Comparison of ENCODE assay signal across 14 cellular contexts in genomic region chr5:395921-396714, GRCh38. TPM values are rescaled to one million over a fixed set of nuclear protein-coding genes. Genes with fewer than 3 reads are reported as not detected.
DNase-seq lines count a peak whose midpoint lies in the region; ATAC-seq and TF ChIP-seq lines count a peak whose summit lies in the region.
"Had no signal": no experiment of that assay in that cellular context is flagged by ENCODE, and none has a peak within 500 bp of the region (broad histone marks: within the 10 kb centered on the region; RNA-seq: fewer than 3 reads in every experiment).

No MANE protein-coding gene starts in this region.

- no peaks in the 10 kb centered on the region for H3K9me3 ChIP-seq in prostate gland
- H3K9me3 ChIP-seq: Caco-2 had no signal

- no peaks in the 10 kb centered on the region for H3K27me3 ChIP-seq in prostate gland (replicated peaks; ENCODE audit: insufficient read depth)

- H3K4me1 ChIP-seq in prostate gland (replicated peaks): no peaks in the 10 kb centered on the region
- H3K4me1 ChIP-seq: Caco-2 had no signal

- no peak for ATAC-seq in effector memory CD8-positive, alpha-beta T cell (replicated peaks)
- no peak for ATAC-seq in HG03159 (IDR thresholded peaks at IDR 0.05; ENCODE audit: unreplicated experiment)
- ATAC-seq: GM23338 had no signal

- peak overlapping the region; percentile 88 for H3K27ac Mint-ChIP-seq in dendritic cell treated with granulocyte-macrophage colony-stimulating factor and Interleukin-4, amounts not matched to agents 40 ng/mL and 50 ng/mL, for 4 days
- no peak overlapping the region for H3K27ac Mint-ChIP-seq in effector memory CD8-positive, alpha-beta T cell
- H3K27ac Mint-ChIP-seq in progenitor cell of endocrine pancreas: no peak overlapping the region
- H3K27ac Mint-ChIP-seq: GM23338 had no signal

- no peaks in the 10 kb centered on the region for H3K36me3 ChIP-seq in prostate gland

- no peaks in the 10 kb centered on the region for H3K27me3 Mint-ChIP-seq in dendritic cell treated with granulocyte-macrophage colony-stimulating factor and Interleukin-4, amounts not matched to agents 40 ng/mL and 50 ng/mL, for 4 days
- peaks cover 9 to 18% of the 10 kb centered on the region in 2 donors for H3K27me3 Mint-ChIP-seq in effector memory CD8-positive, alpha-beta T cell
- H3K27me3 Mint-ChIP-seq in progenitor cell of endocrine pancreas: peaks cover 16% of the 10 kb centered on the region

- H3K4me1 Mint-ChIP-seq in dendritic cell treated with granulocyte-macrophage colony-stimulating factor and Interleukin-4, amounts not matched to agents 40 ng/mL and 50 ng/mL, for 4 days (ENCODE audit: low read depth): peaks cover 78% of the 10 kb centered on the region
- peaks cover 10 to 13% of the 10 kb centered on the region in 2 donors for H3K4me1 Mint-ChIP-seq in effector memory CD8-positive, alpha-beta T cell (ENCODE audit: low read depth in 2 of 2)
- no peaks in the 10 kb centered on the region for H3K4me1 Mint-ChIP-seq in progenitor cell of endocrine pancreas (ENCODE audit: low read depth)

- peaks cover 55% of the 10 kb centered on the region for H3K36me3 Mint-ChIP-seq in dendritic cell treated with granulocyte-macrophage colony-stimulating factor and Interleukin-4, amounts not matched to agents 40 ng/mL and 50 ng/mL, for 4 days (ENCODE audit: low read depth)
- no peaks in the 10 kb centered on the region for H3K36me3 Mint-ChIP-seq in effector memory CD8-positive, alpha-beta T cell (ENCODE audit: insufficient read depth)
- no peaks in the 10 kb centered on the region for H3K36me3 Mint-ChIP-seq in progenitor cell of endocrine pancreas (ENCODE audit: insufficient read depth)

- H3K9me3 Mint-ChIP-seq in dendritic cell treated with granulocyte-macrophage colony-stimulating factor and Interleukin-4, amounts not matched to agents 40 ng/mL and 50 ng/mL, for 4 days: no peaks in the 10 kb centered on the region
- H3K9me3 Mint-ChIP-seq in effector memory CD8-positive, alpha-beta T cell: no peaks in the 10 kb centered on the region
- H3K9me3 Mint-ChIP-seq in progenitor cell of endocrine pancreas (ENCODE audit: low read depth): no peaks in the 10 kb centered on the region
- H3K9me3 Mint-ChIP-seq: GM23338 had no signal

- no peak for TF ChIP-seq POLR2A in NB4 (IDR thresholded peaks at IDR 0.05; ENCODE audit: extremely low read depth, insufficient read length)
- TF ChIP-seq POLR2A in prostate gland (IDR thresholded peaks at IDR 0.05): no peak

- no peak overlapping the region for H3K27ac ChIP-seq in prostate gland
- H3K27ac ChIP-seq: epithelial cell of prostate had no signal

- intact Hi-C loops in dendritic cell treated with granulocyte-macrophage colony-stimulating factor and Interleukin-4, amounts not matched to agents 40 ng/mL and 50 ng/mL, for 4 days (cut with micrococcal nuclease): no loop called here
- intact Hi-C loops in prostate gland (cut with DNase I): no loop called here

- DNase-seq in DMS53 (lab: John Stamatoyannopoulos, UW) (peak; percentile 45), DMS53 treated with DMSO at 0.1 percent for 48 hours (lab: John Stamatoyannopoulos, UW; ENCODE audit: unreplicated experiment) (no peak), NB4 (ENCODE audit: low read depth) (peak; percentile 20), prostate gland (ENCODE audit: low spot score) (peak; percentile 2), progenitor cell of endocrine pancreas (ENCODE audit: low spot score, unreplicated experiment) (no peak)
- no peak for DNase-seq in effector memory CD8-positive, alpha-beta T cell
- DNase-seq: activated CD4-positive, alpha-beta T cell treated with anti-CD3 and anti-CD28 coated beads, Interleukin-2, amount 50 U/mL, for 48 hours; Caco-2; NCI-H774; retina had no signal

- no peak overlapping the region for H3K4me3 ChIP-seq in NB4 (ENCODE audit: low read depth, low read length)
- H3K4me3 ChIP-seq in prostate gland: no peak overlapping the region
- H3K4me3 ChIP-seq: GM23338 had no signal

- H3K4me3 Mint-ChIP-seq in dendritic cell treated with granulocyte-macrophage colony-stimulating factor and Interleukin-4, amounts not matched to agents 40 ng/mL and 50 ng/mL, for 4 days: no peak overlapping the region
- H3K4me3 Mint-ChIP-seq in effector memory CD8-positive, alpha-beta T cell: no peak overlapping the region
- no peak overlapping the region for H3K4me3 Mint-ChIP-seq in progenitor cell of endocrine pancreas (ENCODE audit: low read depth)
- H3K4me3 Mint-ChIP-seq: GM23338 had no signal

- TF ChIP-seq CTCF in NB4 (IDR thresholded peaks at IDR 0.05; ENCODE audit: low read depth, low read length): no peak
- no peak for TF ChIP-seq CTCF in prostate gland (IDR thresholded peaks at IDR 0.05)
- TF ChIP-seq CTCF in progenitor cell of endocrine pancreas (IDR thresholded peaks at IDR 0.05; ENCODE audit: unreplicated experiment): no peak

- WGBS in prostate gland: 96% methylated on average over 22 of the region's 22 CpGs

RNA-seq across cellular contexts. Expression of gene EXOC3, which starts 46.9 kb away (rescaled TPM):
- total RNA-seq in prostate gland: 10 to 100 TPM; 44.3 to 79.7 TPM
- 66.5 and 67.3 TPM in 2 replicates for total RNA-seq in progenitor cell of endocrine pancreas

Comparison
In these comparisons a context has a peak if more than half of its experiments do, and no peak if none do; other contexts are left out.
1. DNase-seq: peak in DMS53 (single experiment), NB4 (single experiment) and prostate gland (single experiment); none in DMS53 treated with DMSO at 0.1 percent for 48 hours (single experiment), effector memory CD8-positive, alpha-beta T cell (0 of 3) and progenitor cell of endocrine pancreas (single experiment).